8 cellular contexts compared by ENCODE assay signal in the genomic region with DNA sequence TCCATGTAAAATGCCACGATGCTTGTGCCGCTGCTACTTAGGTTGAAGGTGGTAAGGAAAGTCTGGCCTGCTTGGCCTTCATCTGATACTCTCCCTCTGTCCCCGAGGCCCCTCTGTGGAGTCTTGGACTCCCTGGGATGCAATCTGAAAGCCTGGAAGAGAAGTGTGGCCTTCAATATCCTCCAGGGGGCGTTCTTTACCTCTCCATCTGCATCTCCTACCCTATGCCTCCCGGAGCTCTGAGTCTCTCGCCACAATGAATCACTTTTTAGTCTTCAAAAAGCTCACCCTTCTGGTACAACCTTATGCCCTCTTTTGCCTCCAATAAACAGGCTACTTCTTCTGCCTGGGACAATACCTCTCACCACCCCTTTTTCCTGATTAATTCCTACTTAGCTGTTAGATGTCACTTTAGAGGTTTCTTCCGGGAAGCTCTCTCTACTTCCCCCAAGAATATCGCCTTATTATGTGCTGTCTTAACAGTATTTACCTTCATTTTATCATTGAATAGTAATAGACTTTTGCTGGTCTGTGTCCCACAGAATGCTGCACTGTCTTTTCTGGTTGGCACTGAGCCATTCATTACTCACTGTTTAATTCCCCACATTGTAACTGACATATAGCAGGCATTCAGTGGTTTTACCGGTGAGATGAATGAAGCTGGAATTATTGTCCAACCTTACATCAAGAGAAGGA. TPM values are rescaled to one million over a fixed set of nuclear protein-coding genes. Genes with fewer than 3 reads are reported as not detected.
A peak's percentile ranks its signal among the peaks of the same experiment; 100 is the strongest.
DNase-seq lines count a peak whose midpoint lies in the region; ATAC-seq and TF ChIP-seq lines count a peak whose summit lies in the region.

No MANE protein-coding gene starts in this region.

- ATAC-seq in HG02885 (IDR thresholded peaks at IDR 0.05; ENCODE audit: poor library complexity, unreplicated experiment) (peak; percentile 68), memory B cell (ENCODE audit: low read depth) (peak; percentile 80)

- no peak overlapping the region for H3K27ac ChIP-seq in effector memory CD4-positive, alpha-beta T cell (ENCODE audit: insufficient read depth, low read length, poor library complexity, severe bottlenecking)
- no peak overlapping the region for H3K27ac ChIP-seq in stomach

- no peak overlapping the region for H3K4me3 Mint-ChIP-seq in activated CD4-positive, alpha-beta T cell treated with anti-CD3 and anti-CD28 coated beads, Interleukin-2, amount 10 ng/mL, durations not matched to agents 7 days and 5 days
- H3K4me3 Mint-ChIP-seq in memory B cell: peak overlapping the region; percentile 59

- TF ChIP-seq EP300 in stomach (IDR thresholded peaks at IDR 0.05): no peak

- DNase-seq in GDM1 (lab: John Stamatoyannopoulos, UW) (peak; percentile 21), NCI-H446 treated with DMSO at 0.1 percent for 48 hours (lab: John Stamatoyannopoulos, UW) (peak; percentile 8), memory B cell (ENCODE audit: low spot score in 2 of 2) (peak in 1 of 2 donors; percentile 38), stomach (peak; percentile 54), cortex of kidney (lab: John Stamatoyannopoulos, UW) (no peak)
- peak; percentile 50 for DNase-seq in activated CD4-positive, alpha-beta T cell treated with anti-CD3 and anti-CD28 coated beads, Interleukin-2, amount 10 ng/mL, durations not matched to agents 7 days and 5 days
- DNase-seq in effector memory CD4-positive, alpha-beta T cell: peak; percentile 10 to 25 (median 14)

- POLR2A ChIA-PET in activated CD4-positive, alpha-beta T cell treated with anti-CD3 and anti-CD28 coated beads, Interleukin-2, amount 10 ng/mL, durations not matched to agents 7 days and 5 days (lab: Charles Lee): no interaction called here

- H3K27me3 Mint-ChIP-seq in activated CD4-positive, alpha-beta T cell treated with anti-CD3 and anti-CD28 coated beads, Interleukin-2, amount 10 ng/mL, durations not matched to agents 7 days and 5 days: peaks cover 31% of the 10 kb centered on the region
- H3K27me3 Mint-ChIP-seq in memory B cell: peaks cover 8% of the 10 kb centered on the region

- H3K9me3 ChIP-seq in effector memory CD4-positive, alpha-beta T cell (ENCODE audit: control insufficient read depth, low read length): no peaks in the 10 kb centered on the region
- H3K9me3 ChIP-seq in stomach: no peaks in the 10 kb centered on the region

- WGBS in stomach, 5 donors: 11 to 16% (median 13%) methylated on average over 9 of the region's 9 CpGs

- TF ChIP-seq CTCF in stomach (IDR thresholded peaks at IDR 0.05): peak in 5 of 7 experiments; percentile 45 to 69 (median 66)

- CTCF ChIA-PET in activated CD4-positive, alpha-beta T cell treated with anti-CD3 and anti-CD28 coated beads, Interleukin-2, amount 10 ng/mL, durations not matched to agents 7 days and 5 days (lab: Charles Lee): interaction anchor here (0.6 to 2.5 kb wide), 20 partner anchors 8 to 650 kb away, joined by 3 to 9 read pairs (median 4); a partner anchor contains a TSS

- no peak overlapping the region for H3K27ac Mint-ChIP-seq in activated CD4-positive, alpha-beta T cell treated with anti-CD3 and anti-CD28 coated beads, Interleukin-2, amount 10 ng/mL, durations not matched to agents 7 days and 5 days
- no peak overlapping the region for H3K27ac Mint-ChIP-seq in memory B cell

- H3K36me3 ChIP-seq in effector memory CD4-positive, alpha-beta T cell (ENCODE audit: control insufficient read depth, insufficient read depth, low read length): no peaks in the 10 kb centered on the region
- no peaks in the 10 kb centered on the region for H3K36me3 ChIP-seq in stomach

- no peaks in the 10 kb centered on the region for H3K27me3 ChIP-seq in effector memory CD4-positive, alpha-beta T cell (replicated peaks; ENCODE audit: control insufficient read depth, insufficient read depth, low read length, poor library complexity, severe bottlenecking)
- H3K27me3 ChIP-seq in stomach: no peaks in the 10 kb centered on the region

- no peaks in the 10 kb centered on the region for H3K9me3 Mint-ChIP-seq in activated CD4-positive, alpha-beta T cell treated with anti-CD3 and anti-CD28 coated beads, Interleukin-2, amount 10 ng/mL, durations not matched to agents 7 days and 5 days
- H3K9me3 Mint-ChIP-seq in memory B cell: no peaks in the 10 kb centered on the region

- H3K36me3 Mint-ChIP-seq in activated CD4-positive, alpha-beta T cell treated with anti-CD3 and anti-CD28 coated beads, Interleukin-2, amount 10 ng/mL, durations not matched to agents 7 days and 5 days (ENCODE audit: low read depth): no peaks in the 10 kb centered on the region
- no peaks in the 10 kb centered on the region for H3K36me3 Mint-ChIP-seq in memory B cell

- no peak overlapping the region for H3K4me3 ChIP-seq in effector memory CD4-positive, alpha-beta T cell (ENCODE audit: insufficient read depth, low read depth, low read length, poor library complexity, severe bottlenecking)
- H3K4me3 ChIP-seq in stomach: no peak overlapping the region

- no peak for TF ChIP-seq POLR2A in stomach (IDR thresholded peaks at IDR 0.05)

- H3K4me1 ChIP-seq in effector memory CD4-positive, alpha-beta T cell (ENCODE audit: control insufficient read depth, insufficient read depth, low read length, poor library complexity, severe bottlenecking): no peaks in the 10 kb centered on the region
- H3K4me1 ChIP-seq in stomach: peaks cover 0 to 8% (median 0%) of the 10 kb centered on the region in 4 donors

- H3K4me1 Mint-ChIP-seq in activated CD4-positive, alpha-beta T cell treated with anti-CD3 and anti-CD28 coated beads, Interleukin-2, amount 10 ng/mL, durations not matched to agents 7 days and 5 days: peaks cover 7% of the 10 kb centered on the region
- H3K4me1 Mint-ChIP-seq in memory B cell: peaks cover 5% of the 10 kb centered on the region

- intact Hi-C loops in stomach (cut with DNase I; ENCODE audit: low total_unique reads): loop anchor here (10.0 kb wide), 1 partner anchor 235 kb away; no protein-coding TSS in a partner anchor

RNA-seq across cellular contexts. Expression of a gene that starts 13.9 kb away (rescaled TPM):
- total RNA-seq in activated CD4-positive, alpha-beta T cell treated with anti-CD3 and anti-CD28 coated beads, Interleukin-2, amount 10 ng/mL, durations not matched to agents 7 days and 5 days: 10 to 100 TPM; 27.4 to 29.3 TPM
- total RNA-seq in stomach: 10 to 100 TPM; 21.6 to 89.4 (median 34.4) TPM
- 10 to 100 TPM; 12.8 to 28.7 (median 18.1) TPM for polyA plus RNA-seq in stomach

RNA-seq across cellular contexts. Expression of a gene that starts 21.0 kb away (rescaled TPM):
- total RNA-seq in activated CD4-positive, alpha-beta T cell treated with anti-CD3 and anti-CD28 coated beads, Interleukin-2, amount 10 ng/mL, durations not matched to agents 7 days and 5 days: 10 to 100 TPM; 41.1 to 46.8 TPM
- total RNA-seq in stomach: 10 to 100 TPM in 3 of 5 donors, 1 to 10 TPM in 1, under 1 TPM in 1; 0.45 to 47.2 (median 15.5) TPM
- 10 to 100 TPM in 1 of 3 donors, 1 to 10 TPM in 2; 1.7 to 13.4 (median 4.1) TPM for polyA plus RNA-seq in stomach
